In the genomic region with DNA sequence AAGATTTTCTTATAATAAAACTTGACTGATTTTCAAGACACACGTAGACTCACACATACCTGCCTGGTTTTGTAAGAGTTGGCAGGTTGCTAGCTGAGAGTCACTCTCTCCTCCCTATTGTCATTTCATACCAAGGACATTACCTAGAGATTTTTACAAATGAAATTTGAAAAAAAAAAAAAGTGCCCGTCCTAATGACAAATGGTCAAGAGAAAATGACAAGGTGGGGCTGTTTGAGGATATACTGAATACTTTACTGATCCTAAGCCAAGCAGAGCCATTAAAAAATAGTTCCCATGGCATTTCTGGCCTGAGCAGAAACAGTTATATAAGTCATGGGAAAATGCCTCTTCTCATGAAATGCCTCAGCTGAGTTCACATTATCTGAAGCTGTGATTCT, we compare ENCODE assay signal across 9 cellular contexts.
"Had no signal": no experiment of that assay in that cellular context is flagged by ENCODE, and none has a peak within 500 bp of the region (broad histone marks: within the 10 kb centered on the region; RNA-seq: fewer than 3 reads in every experiment).

No MANE protein-coding gene starts in this region.

- DNase-seq: activated CD4-positive, alpha-beta T cell treated with anti-CD3 and anti-CD28 coated beads, Interleukin-2, amount 50 U/mL, for 1 hour; activated effector memory CD4-positive, alpha-beta T cell treated with anti-CD3 and anti-CD28 coated beads, Interleukin-2, amount 50 U/mL, for 16 hours; amygdala; cerebellar nuclear complex; lower lobe of right lung; mucosa of descending colon had no signal

- H3K27ac ChIP-seq: lower lobe of right lung, tibial nerve, vagina had no signal

- ATAC-seq: lower lobe of right lung; mucosa of descending colon; natural killer cell treated with Interleukin-12 subunit alpha and Interleukin-12 subunit beta and Interleukin-15 and Interleukin-18, amount 100 ng/mL, for 72 hours had no signal

- H3K4me1 ChIP-seq: lower lobe of right lung had no signal

- H3K36me3 ChIP-seq: lower lobe of right lung, tibial nerve, vagina had no signal

- H3K27me3 ChIP-seq: tibial nerve, vagina had no signal

- H3K4me3 ChIP-seq: lower lobe of right lung, mucosa of descending colon, tibial nerve, vagina had no signal

- H3K9me3 ChIP-seq: lower lobe of right lung, mucosa of descending colon, tibial nerve, vagina had no signal
